1 cellular context compared by ENCODE assay signal in genomic region chr17:65515959-65516948, GRCh38.
TF ChIP-seq lines count a peak whose summit lies in the region.

No MANE protein-coding gene starts in this region.

TF ChIP-seq in HepG2, 621 proteins besides CTCF, POLR2A, EP300 and RAD21 (continued from another document and continues in another):
- peak; percentile 23; the same call in 1 of the 2 replicates for TF ChIP-seq ZNF281 (CRISPR knock-in tag; IDR thresholded peaks at IDR 0.05; ENCODE audit: borderline replicate concordance)
- no peak for TF ChIP-seq ATF4 (CRISPR knock-in tag; IDR thresholded peaks at IDR 0.05)
- TF ChIP-seq ZMYM2 (CRISPR knock-in tag; IDR thresholded peaks at IDR 0.05): no peak
- TF ChIP-seq PHF21A (CRISPR knock-in tag; IDR thresholded peaks at IDR 0.05): no peak
- TF ChIP-seq ZNF10 (CRISPR knock-in tag; IDR thresholded peaks at IDR 0.05; ENCODE audit: borderline replicate concordance, low read depth): no peak
- no peak for TF ChIP-seq CENPX (CRISPR knock-in tag; IDR thresholded peaks at IDR 0.05)
- TF ChIP-seq NFIB (CRISPR knock-in tag; IDR thresholded peaks at IDR 0.05; ENCODE audit: borderline replicate concordance): no peak
- TF ChIP-seq TP53 (CRISPR knock-in tag; conservative IDR thresholded peaks at IDR 0.05): no peak
- TF ChIP-seq, protein P1, sequence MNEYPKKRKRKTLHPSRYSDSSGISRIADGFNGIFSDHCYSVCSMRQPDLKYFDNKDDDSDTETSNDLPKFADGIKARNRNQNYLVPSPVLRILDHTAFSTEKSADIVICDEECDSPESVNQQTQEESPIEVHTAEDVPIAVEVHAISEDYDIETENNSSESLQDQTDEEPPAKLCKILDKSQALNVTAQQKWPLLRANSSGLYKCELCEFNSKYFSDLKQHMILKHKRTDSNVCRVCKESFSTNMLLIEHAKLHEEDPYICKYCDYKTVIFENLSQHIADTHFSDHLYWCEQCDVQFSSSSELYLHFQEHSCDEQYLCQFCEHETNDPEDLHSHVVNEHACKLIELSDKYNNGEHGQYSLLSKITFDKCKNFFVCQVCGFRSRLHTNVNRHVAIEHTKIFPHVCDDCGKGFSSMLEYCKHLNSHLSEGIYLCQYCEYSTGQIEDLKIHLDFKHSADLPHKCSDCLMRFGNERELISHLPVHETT (CRISPR knock-in tag; conservative IDR thresholded peaks at IDR 0.05): no peak
- TF ChIP-seq NFIC (IDR thresholded peaks at IDR 0.05; ENCODE audit: low read length): peak; percentile 76
- no peak for TF ChIP-seq ZFP36 (IDR thresholded peaks at IDR 0.05; ENCODE audit: borderline replicate concordance, low read depth, low read length, partially characterized antibody)
- TF ChIP-seq, protein P2, sequence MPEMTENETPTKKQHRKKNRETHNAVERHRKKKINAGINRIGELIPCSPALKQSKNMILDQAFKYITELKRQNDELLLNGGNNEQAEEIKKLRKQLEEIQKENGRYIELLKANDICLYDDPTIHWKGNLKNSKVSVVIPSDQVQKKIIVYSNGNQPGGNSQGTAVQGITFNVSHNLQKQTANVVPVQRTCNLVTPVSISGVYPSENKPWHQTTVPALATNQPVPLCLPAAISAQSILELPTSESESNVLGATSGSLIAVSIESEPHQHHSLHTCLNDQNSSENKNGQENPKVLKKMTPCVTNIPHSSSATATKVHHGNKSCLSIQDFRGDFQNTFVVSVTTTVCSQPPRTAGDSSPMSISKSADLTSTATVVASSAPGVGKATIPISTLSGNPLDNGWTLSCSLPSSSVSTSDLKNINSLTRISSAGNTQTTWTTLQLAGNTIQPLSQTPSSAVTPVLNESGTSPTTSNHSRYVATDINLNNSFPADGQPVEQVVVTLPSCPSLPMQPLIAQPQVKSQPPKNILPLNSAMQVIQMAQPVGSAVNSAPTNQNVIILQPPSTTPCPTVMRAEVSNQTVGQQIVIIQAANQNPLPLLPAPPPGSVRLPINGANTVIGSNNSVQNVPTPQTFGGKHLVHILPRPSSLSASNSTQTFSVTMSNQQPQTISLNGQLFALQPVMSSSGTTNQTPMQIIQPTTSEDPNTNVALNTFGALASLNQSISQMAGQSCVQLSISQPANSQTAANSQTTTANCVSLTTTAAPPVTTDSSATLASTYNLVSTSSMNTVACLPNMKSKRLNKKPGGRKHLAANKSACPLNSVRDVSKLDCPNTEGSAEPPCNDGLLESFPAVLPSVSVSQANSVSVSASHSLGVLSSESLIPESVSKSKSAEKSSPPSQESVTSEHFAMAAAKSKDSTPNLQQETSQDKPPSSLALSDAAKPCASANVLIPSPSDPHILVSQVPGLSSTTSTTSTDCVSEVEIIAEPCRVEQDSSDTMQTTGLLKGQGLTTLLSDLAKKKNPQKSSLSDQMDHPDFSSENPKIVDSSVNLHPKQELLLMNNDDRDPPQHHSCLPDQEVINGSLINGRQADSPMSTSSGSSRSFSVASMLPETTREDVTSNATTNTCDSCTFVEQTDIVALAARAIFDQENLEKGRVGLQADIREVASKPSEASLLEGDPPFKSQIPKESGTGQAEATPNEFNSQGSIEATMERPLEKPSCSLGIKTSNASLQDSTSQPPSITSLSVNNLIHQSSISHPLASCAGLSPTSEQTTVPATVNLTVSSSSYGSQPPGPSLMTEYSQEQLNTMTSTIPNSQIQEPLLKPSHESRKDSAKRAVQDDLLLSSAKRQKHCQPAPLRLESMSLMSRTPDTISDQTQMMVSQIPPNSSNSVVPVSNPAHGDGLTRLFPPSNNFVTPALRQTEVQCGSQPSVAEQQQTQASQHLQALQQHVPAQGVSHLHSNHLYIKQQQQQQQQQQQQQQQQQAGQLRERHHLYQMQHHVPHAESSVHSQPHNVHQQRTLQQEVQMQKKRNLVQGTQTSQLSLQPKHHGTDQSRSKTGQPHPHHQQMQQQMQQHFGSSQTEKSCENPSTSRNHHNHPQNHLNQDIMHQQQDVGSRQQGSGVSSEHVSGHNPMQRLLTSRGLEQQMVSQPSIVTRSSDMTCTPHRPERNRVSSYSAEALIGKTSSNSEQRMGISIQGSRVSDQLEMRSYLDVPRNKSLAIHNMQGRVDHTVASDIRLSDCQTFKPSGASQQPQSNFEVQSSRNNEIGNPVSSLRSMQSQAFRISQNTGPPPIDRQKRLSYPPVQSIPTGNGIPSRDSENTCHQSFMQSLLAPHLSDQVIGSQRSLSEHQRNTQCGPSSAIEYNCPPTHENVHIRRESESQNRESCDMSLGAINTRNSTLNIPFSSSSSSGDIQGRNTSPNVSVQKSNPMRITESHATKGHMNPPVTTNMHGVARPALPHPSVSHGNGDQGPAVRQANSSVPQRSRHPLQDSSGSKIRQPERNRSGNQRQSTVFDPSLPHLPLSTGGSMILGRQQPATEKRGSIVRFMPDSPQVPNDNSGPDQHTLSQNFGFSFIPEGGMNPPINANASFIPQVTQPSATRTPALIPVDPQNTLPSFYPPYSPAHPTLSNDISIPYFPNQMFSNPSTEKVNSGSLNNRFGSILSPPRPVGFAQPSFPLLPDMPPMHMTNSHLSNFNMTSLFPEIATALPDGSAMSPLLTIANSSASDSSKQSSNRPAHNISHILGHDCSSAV (CRISPR knock-in tag; IDR thresholded peaks at IDR 0.05; ENCODE audit: borderline replicate concordance): no peak
- no peak for TF ChIP-seq ZSCAN25 (CRISPR knock-in tag; IDR thresholded peaks at IDR 0.05)
- peak; percentile 91 for TF ChIP-seq TEAD3 (CRISPR knock-in tag; optimal IDR thresholded peaks at IDR 0.05; ENCODE audit: borderline replicate concordance)
- TF ChIP-seq MED1 (CRISPR knock-in tag; IDR thresholded peaks at IDR 0.05): peak; percentile 70
- TF ChIP-seq, protein P3, sequence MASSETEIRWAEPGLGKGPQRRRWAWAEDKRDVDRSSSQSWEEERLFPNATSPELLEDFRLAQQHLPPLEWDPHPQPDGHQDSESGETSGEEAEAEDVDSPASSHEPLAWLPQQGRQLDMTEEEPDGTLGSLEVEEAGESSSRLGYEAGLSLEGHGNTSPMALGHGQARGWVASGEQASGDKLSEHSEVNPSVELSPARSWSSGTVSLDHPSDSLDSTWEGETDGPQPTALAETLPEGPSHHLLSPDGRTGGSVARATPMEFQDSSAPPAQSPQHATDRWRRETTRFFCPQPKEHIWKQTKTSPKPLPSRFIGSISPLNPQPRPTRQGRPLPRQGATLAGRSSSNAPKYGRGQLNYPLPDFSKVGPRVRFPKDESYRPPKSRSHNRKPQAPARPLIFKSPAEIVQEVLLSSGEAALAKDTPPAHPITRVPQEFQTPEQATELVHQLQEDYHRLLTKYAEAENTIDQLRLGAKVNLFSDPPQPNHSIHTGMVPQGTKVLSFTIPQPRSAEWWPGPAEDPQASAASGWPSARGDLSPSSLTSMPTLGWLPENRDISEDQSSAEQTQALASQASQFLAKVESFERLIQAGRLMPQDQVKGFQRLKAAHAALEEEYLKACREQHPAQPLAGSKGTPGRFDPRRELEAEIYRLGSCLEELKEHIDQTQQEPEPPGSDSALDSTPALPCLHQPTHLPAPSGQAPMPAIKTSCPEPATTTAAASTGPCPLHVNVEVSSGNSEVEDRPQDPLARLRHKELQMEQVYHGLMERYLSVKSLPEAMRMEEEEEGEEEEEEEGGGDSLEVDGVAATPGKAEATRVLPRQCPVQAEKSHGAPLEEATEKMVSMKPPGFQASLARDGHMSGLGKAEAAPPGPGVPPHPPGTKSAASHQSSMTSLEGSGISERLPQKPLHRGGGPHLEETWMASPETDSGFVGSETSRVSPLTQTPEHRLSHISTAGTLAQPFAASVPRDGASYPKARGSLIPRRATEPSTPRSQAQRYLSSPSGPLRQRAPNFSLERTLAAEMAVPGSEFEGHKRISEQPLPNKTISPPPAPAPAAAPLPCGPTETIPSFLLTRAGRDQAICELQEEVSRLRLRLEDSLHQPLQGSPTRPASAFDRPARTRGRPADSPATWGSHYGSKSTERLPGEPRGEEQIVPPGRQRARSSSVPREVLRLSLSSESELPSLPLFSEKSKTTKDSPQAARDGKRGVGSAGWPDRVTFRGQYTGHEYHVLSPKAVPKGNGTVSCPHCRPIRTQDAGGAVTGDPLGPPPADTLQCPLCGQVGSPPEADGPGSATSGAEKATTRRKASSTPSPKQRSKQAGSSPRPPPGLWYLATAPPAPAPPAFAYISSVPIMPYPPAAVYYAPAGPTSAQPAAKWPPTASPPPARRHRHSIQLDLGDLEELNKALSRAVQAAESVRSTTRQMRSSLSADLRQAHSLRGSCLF (CRISPR knock-in tag; IDR thresholded peaks at IDR 0.05; ENCODE audit: borderline replicate concordance): no peak
- TF ChIP-seq FIP1L1 (IDR thresholded peaks at IDR 0.05; ENCODE audit: borderline replicate concordance, insufficient read depth, low read depth, low read length): no peak
- TF ChIP-seq ASH2L (IDR thresholded peaks at IDR 0.05; ENCODE audit: insufficient read length, low read depth, low read length): peak; percentile 84
- TF ChIP-seq NAIF1 (CRISPR knock-in tag; IDR thresholded peaks at IDR 0.05; ENCODE audit: borderline replicate concordance): no peak
- TF ChIP-seq FOXM1 (CRISPR knock-in tag; IDR thresholded peaks at IDR 0.05): no peak
- no peak for TF ChIP-seq HNRNPUL1 (IDR thresholded peaks at IDR 0.05; ENCODE audit: low read depth, low read length)
- TF ChIP-seq MATR3 (CRISPR knock-in tag; IDR thresholded peaks at IDR 0.05): no peak
- peak in 1 of 2 experiments; percentile 16; a peak in 1 of 4 replicates for TF ChIP-seq HMGXB4 (CRISPR knock-in tag; IDR thresholded peaks at IDR 0.05; ENCODE audit: borderline replicate concordance in 1 of 2, low read depth in 1 of 2)
- peak; percentile 49; the same call in 1 of the 2 replicates for TF ChIP-seq ZNF710 (CRISPR knock-in tag; IDR thresholded peaks at IDR 0.05; ENCODE audit: borderline replicate concordance)
- TF ChIP-seq ZFP36L1 (CRISPR knock-in tag; IDR thresholded peaks at IDR 0.05): 0 out of 2 replicates have a peak, but pooled peaks have one; percentile 52
- no peak for TF ChIP-seq KLF6 (CRISPR knock-in tag; IDR thresholded peaks at IDR 0.05)
- no peak for TF ChIP-seq TEAD2 (CRISPR knock-in tag; IDR thresholded peaks at IDR 0.05)
- TF ChIP-seq ZFP41 (CRISPR knock-in tag; IDR thresholded peaks at IDR 0.05; ENCODE audit: borderline replicate concordance): no peak
- no peak for TF ChIP-seq ZMYM3 (CRISPR knock-in tag; IDR thresholded peaks at IDR 0.05)
- no peak for TF ChIP-seq SALL2 (CRISPR knock-in tag; IDR thresholded peaks at IDR 0.05)
- 0 out of 2 replicates have a peak, but pooled peaks have one; percentile 44 for TF ChIP-seq ZNF614 (CRISPR knock-in tag; IDR thresholded peaks at IDR 0.05; ENCODE audit: borderline replicate concordance)
- TF ChIP-seq ZNF546 (CRISPR knock-in tag; conservative IDR thresholded peaks at IDR 0.05): no peak
- TF ChIP-seq IKZF4 (CRISPR knock-in tag; IDR thresholded peaks at IDR 0.05; ENCODE audit: borderline replicate concordance, low read depth, not compliant biosample characterization): no peak
- TF ChIP-seq ZNF180 (CRISPR knock-in tag; IDR thresholded peaks at IDR 0.05; ENCODE audit: borderline replicate concordance, low read depth): no peak
- peak; percentile 32; the same call in 1 of the 2 replicates for TF ChIP-seq SMAD3 (CRISPR knock-in tag; IDR thresholded peaks at IDR 0.05)
- no peak for TF ChIP-seq ZBTB38 (CRISPR knock-in tag; IDR thresholded peaks at IDR 0.05)
